In the genomic region with DNA sequence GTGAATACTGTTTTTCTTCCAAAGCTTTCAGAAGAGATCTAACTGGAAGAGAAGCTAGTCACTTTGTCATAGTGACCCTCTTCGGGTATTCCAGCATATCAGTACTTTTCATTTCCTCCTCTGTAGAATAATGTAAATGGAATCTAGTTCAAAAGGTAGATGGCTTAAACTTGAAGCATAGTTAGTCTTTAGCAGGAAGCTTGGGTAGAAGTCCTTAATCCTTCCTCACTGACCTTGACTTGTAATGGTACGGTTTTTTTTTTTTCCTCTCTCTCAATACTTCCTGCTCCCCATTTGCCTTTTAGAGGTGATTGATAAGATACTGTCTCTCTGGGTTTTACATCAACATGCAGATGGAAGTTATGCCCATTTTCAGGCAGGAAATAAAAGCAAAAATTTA, we compare ENCODE assay signal across 8 cellular contexts. TPM values are rescaled to one million over a fixed set of nuclear protein-coding genes. Genes with fewer than 3 reads are reported as not detected.
DNase-seq lines count a peak whose midpoint lies in the region; ATAC-seq, FAIRE-seq and TF ChIP-seq lines count a peak whose summit lies in the region.

No MANE protein-coding gene starts in this region.

- ATAC-seq in GM19455 (IDR thresholded peaks at IDR 0.05; ENCODE audit: unreplicated experiment) = no peak

- TF ChIP-seq POLR2A in GM12891 (IDR thresholded peaks at IDR 0.05; ENCODE audit: low read depth, low read length) = no peak
- TF ChIP-seq POLR2A in erythroblast (IDR thresholded peaks at IDR 0.05; ENCODE audit: low read length) = no peak

- DNase-seq in GM12891 (ENCODE audit: insufficient read length, low spot score) (no peak), RKO (ENCODE audit: low spot score) (peak; percentile 9), erythroblast (lab: John Stamatoyannopoulos, UW) (peak; percentile 38 to 58), renal cortical epithelial cell (ENCODE audit: low read depth) (peak; percentile 24), AG08395 (ENCODE audit: low spot score) (no peak), NCI-H345 (lab: John Stamatoyannopoulos, UW) (no peak), GM20000 (ENCODE audit: low spot score) (no peak)

- no peak for TF ChIP-seq CTCF in GM20000 (IDR thresholded peaks at IDR 0.05; ENCODE audit: extremely low read depth, missing control alignments)

- peak; percentile 20 for FAIRE-seq in GM12891 (lab: Jason Lieb, UNC)

TF ChIP-seq in GM12891, 5 proteins besides CTCF, POLR2A, EP300 and RAD21:
- TF ChIP-seq SPI1 (IDR thresholded peaks at IDR 0.05; ENCODE audit: low read depth, low read length) = no peak
- TF ChIP-seq TAF1 (IDR thresholded peaks at IDR 0.05; ENCODE audit: low read depth, low read length) = no peak
- no peak for TF ChIP-seq PAX5 (IDR thresholded peaks at IDR 0.05; ENCODE audit: insufficient read depth, low read length, severe bottlenecking)
- TF ChIP-seq POU2F2 (IDR thresholded peaks at IDR 0.05; ENCODE audit: low read depth, low read length) = no peak
- no peak for TF ChIP-seq POLR2AphosphoS5 (IDR thresholded peaks at IDR 0.05; ENCODE audit: low read depth, low read length)

RNA-seq across cellular contexts. Expression of gene FBXO34, which starts 1.7 kb away (rescaled TPM):
- 8.2 TPM for polyA plus RNA-seq in GM12891 (2012; ENCODE audit: low read depth, missing spikeins)
- 29.0 and 40.2 TPM in 2 replicates for total RNA-seq in renal cortical epithelial cell

Comparison
In these comparisons a context has a peak if more than half of its experiments do, and no peak if none do; other contexts are left out.
1. DNase-seq: peak in RKO (single experiment), erythroblast (2 of 2) and renal cortical epithelial cell (single experiment); none in GM12891 (single experiment), AG08395 (single experiment), NCI-H345 (single experiment) and GM20000 (single experiment).